8 cellular contexts compared by ENCODE assay signal in the genomic region with DNA sequence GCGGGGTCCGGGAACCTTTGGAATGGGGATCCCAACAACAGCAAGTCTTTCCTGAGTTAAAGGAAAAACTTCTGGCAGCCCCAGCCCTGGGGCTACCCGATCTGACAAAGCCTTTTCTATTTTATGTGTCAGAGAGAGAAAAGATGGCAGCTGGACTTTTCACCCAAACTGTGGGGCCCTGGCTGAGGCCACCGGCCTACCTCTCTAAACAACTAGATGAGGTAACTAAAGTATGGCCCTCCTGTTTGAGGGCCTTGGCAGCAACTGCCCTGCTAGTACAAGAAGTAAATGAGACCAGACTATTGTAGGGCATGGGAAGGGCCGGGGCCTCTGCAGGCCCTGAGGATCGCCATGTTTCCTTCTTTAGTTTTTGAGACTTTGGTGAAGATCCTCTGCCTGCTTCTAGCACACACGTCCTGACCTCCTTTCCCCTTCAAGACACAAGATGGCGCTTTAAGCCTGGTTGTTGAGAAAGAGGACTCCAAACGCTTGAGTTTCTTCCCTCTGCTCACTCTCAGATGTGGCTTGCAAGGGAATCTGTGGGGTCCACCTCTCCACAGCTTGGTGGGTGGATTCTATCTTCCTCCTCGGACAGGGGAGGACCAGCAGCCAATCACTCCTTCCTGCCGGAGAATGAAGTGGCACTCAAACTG. TPM values are rescaled to one million over a fixed set of nuclear protein-coding genes. Genes with fewer than 3 reads are reported as not detected.
DNase-seq lines count a peak whose midpoint lies in the region; ATAC-seq and TF ChIP-seq lines count a peak whose summit lies in the region.

No MANE protein-coding gene starts in this region.

- H3K4me1 Mint-ChIP-seq in nephron: no peaks in the 10 kb centered on the region

- peaks cover 23% of the 10 kb centered on the region for H3K27me3 Mint-ChIP-seq in nephron (ENCODE audit: low read depth)

- H3K27ac Mint-ChIP-seq in nephron: no peak overlapping the region

- no peaks in the 10 kb centered on the region for H3K36me3 Mint-ChIP-seq in nephron (ENCODE audit: low read depth)

- no peak overlapping the region for H3K4me3 Mint-ChIP-seq in nephron

- DNase-seq in A673 (ENCODE audit: low spot score) (peak; percentile 74), GF-D8 (lab: John Stamatoyannopoulos, UW) (peak; percentile 6), NCI-H1105 treated with DMSO at 0.1 percent for 48 hours (lab: John Stamatoyannopoulos, UW) (peak; percentile 50), SKM-1 treated with dmso at 0.1 percent for 144 hours (lab: John Stamatoyannopoulos, UW; ENCODE audit: unreplicated experiment) (peak; percentile 83), erythroblast (lab: John Stamatoyannopoulos, UW) (peak; percentile 51 to 63)

- peaks cover 3% of the 10 kb centered on the region for H3K9me3 Mint-ChIP-seq in nephron

- POLR2A ChIA-PET in A673 (lab: Charles Lee; ENCODE audit: low non-redundant PET): no interaction called here

- TF ChIP-seq POLR2A in erythroblast (IDR thresholded peaks at IDR 0.05; ENCODE audit: low read length): no peak

- CTCF ChIA-PET in A673 (lab: Charles Lee): no interaction called here

- H3K4me1 ChIP-seq in A673 (ENCODE audit: insufficient read depth, low read length, poor library complexity, severe bottlenecking): no peaks in the 10 kb centered on the region

- H3K9me3 ChIP-seq in A673 (ENCODE audit: low read depth, low read length, poor library complexity, severe bottlenecking): no peaks in the 10 kb centered on the region

- peak; percentile 62 for TF ChIP-seq CTCF in A673 (conservative IDR thresholded peaks at IDR 0.05; ENCODE audit: low read depth, low read length)
- peak; percentile 74 to 85 (median 80) for TF ChIP-seq CTCF in nephron (IDR thresholded peaks at IDR 0.05; ENCODE audit: unreplicated experiment in 3 of 3)

- BruUV-seq in A673 (replicated peaks; lab: Mats Ljungman, UMichigan): no TSS peak

- no peak for ATAC-seq in GM19397 (IDR thresholded peaks at IDR 0.05; ENCODE audit: unreplicated experiment)
- no peak for ATAC-seq in GM19467 (IDR thresholded peaks at IDR 0.05; ENCODE audit: unreplicated experiment)

- no peaks in the 10 kb centered on the region for H3K27me3 ChIP-seq in A673 (replicated peaks; ENCODE audit: insufficient read depth, low read depth, low read length, poor library complexity)

- H3K27ac ChIP-seq in A673 (ENCODE audit: low read depth, low read length, poor library complexity, severe bottlenecking): no peak overlapping the region

- H3K4me3 ChIP-seq in A673 (ENCODE audit: low read depth, low read length, poor library complexity, severe bottlenecking): no peak overlapping the region

- intact Hi-C loops in A673 (cut with micrococcal nuclease; ENCODE audit: unreplicated experiment): loop anchor here (1.0 to 10.0 kb wide), 4 partner anchors 253 to 792 kb away; no protein-coding TSS in a partner anchor

- H3K36me3 ChIP-seq in A673 (ENCODE audit: insufficient read depth, low read length, poor library complexity, severe bottlenecking): no peaks in the 10 kb centered on the region

RNA-seq across cellular contexts. Expression of a gene that starts 18.5 kb away (rescaled TPM):
- total RNA-seq in A673 (2021): not detected in 2 replicates

Comparison
In these comparisons a context has a peak if more than half of its experiments do, and no peak if none do; other contexts are left out.
1. DNase-seq: peak in every context shown above with its lines; median percentile 83 in SKM-1 treated with dmso at 0.1 percent for 144 hours; 74 in A673; 57 in erythroblast; 50 in NCI-H1105 treated with DMSO at 0.1 percent for 48 hours; 6 in GF-D8.